Comparison of ENCODE assay signal across 1 cellular context in the genomic region with DNA sequence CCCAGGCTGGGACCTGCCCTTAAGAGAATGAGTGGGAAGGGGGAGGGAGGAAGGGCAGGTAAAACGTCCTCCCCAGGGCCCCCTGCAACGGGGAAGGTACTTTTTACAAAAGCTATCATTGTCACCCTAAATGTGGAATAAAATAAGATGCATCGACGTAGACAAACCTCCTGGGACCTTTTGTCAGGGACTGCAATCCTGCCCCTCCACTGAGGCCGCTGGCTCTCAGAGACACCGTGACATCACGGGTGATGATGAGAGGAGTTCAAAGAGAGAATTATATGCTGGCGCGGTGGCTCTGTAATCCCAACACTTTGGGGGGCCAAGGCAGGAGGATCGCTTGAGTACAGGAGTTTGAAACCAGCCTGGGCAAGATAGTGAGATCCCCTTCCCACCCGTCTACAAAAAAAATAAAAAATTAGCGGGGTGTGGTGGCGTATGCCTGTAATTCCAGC.
A peak's percentile ranks its signal among the peaks of the same experiment; 100 is the strongest.
TF ChIP-seq lines count a peak whose summit lies in the region.

No MANE protein-coding gene starts in this region.

TF ChIP-seq in GM12878, 131 proteins besides CTCF, POLR2A, EP300 and RAD21 (continued from another document):
- TF ChIP-seq, protein P1, sequence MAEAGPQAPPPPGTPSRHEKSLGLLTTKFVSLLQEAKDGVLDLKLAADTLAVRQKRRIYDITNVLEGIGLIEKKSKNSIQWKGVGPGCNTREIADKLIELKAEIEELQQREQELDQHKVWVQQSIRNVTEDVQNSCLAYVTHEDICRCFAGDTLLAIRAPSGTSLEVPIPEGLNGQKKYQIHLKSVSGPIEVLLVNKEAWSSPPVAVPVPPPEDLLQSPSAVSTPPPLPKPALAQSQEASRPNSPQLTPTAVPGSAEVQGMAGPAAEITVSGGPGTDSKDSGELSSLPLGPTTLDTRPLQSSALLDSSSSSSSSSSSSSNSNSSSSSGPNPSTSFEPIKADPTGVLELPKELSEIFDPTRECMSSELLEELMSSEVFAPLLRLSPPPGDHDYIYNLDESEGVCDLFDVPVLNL (IDR thresholded peaks at IDR 0.05; ENCODE audit: low read depth, low read length), result no peak
- TF ChIP-seq HDAC2 (IDR thresholded peaks at IDR 0.05) (no peak), YBX1 (IDR thresholded peaks at IDR 0.05) (no peak), POU2F2 (IDR thresholded peaks at IDR 0.05; ENCODE audit: borderline replicate concordance, low read depth, low read length) (no peak), CBX3 (IDR thresholded peaks at IDR 0.05; ENCODE audit: borderline replicate concordance, low read depth) (no peak), SMC3 (IDR thresholded peaks at IDR 0.05; ENCODE audit: borderline replicate concordance, low read length) (no peak), RCOR1 (conservative IDR thresholded peaks at IDR 0.05; ENCODE audit: low read depth, low read length) (no peak), EED (IDR thresholded peaks at IDR 0.05; ENCODE audit: low read depth) (no peak), BRCA1 (IDR thresholded peaks at IDR 0.05; ENCODE audit: low read depth, low read length) (no peak), NFYA (IDR thresholded peaks at IDR 0.05; ENCODE audit: borderline replicate concordance, low read depth, low read length) (no peak), GATAD2B (conservative IDR thresholded peaks at IDR 0.05; ENCODE audit: low read depth) (no peak), YY1 (IDR thresholded peaks at IDR 0.05; ENCODE audit: low read depth, low read length) (no peak), CREM (IDR thresholded peaks at IDR 0.05; ENCODE audit: low read depth) (peak; percentile 40; the same call in 1 of the 2 replicates), ZNF207 (IDR thresholded peaks at IDR 0.05; ENCODE audit: borderline replicate concordance) (no peak), SMARCA5 (IDR thresholded peaks at IDR 0.05) (no peak), PAX5 (IDR thresholded peaks at IDR 0.05; ENCODE audit: borderline replicate concordance, low read depth, low read length) (no peak), KAT2A (conservative IDR thresholded peaks at IDR 0.05; ENCODE audit: control insufficient read depth, low read depth, low read length) (no peak), MEF2B (IDR thresholded peaks at IDR 0.05; ENCODE audit: partially characterized antibody, poor library complexity, severe bottlenecking) (peak; percentile 72)
- TF ChIP-seq, protein P2, sequence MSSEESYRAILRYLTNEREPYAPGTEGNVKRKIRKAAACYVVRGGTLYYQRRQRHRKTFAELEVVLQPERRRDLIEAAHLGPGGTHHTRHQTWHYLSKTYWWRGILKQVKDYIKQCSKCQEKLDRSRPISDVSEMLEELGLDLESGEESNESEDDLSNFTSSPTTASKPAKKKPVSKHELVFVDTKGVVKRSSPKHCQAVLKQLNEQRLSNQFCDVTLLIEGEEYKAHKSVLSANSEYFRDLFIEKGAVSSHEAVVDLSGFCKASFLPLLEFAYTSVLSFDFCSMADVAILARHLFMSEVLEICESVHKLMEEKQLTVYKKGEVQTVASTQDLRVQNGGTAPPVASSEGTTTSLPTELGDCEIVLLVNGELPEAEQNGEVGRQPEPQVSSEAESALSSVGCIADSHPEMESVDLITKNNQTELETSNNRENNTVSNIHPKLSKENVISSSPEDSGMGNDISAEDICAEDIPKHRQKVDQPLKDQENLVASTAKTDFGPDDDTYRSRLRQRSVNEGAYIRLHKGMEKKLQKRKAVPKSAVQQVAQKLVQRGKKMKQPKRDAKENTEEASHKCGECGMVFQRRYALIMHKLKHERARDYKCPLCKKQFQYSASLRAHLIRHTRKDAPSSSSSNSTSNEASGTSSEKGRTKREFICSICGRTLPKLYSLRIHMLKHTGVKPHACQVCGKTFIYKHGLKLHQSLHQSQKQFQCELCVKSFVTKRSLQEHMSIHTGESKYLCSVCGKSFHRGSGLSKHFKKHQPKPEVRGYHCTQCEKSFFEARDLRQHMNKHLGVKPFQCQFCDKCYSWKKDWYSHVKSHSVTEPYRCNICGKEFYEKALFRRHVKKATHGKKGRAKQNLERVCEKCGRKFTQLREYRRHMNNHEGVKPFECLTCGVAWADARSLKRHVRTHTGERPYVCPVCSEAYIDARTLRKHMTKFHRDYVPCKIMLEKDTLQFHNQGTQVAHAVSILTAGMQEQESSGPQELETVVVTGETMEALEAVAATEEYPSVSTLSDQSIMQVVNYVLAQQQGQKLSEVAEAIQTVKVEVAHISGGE (CRISPR knock-in tag; IDR thresholded peaks at IDR 0.05), result no peak
- TF ChIP-seq, protein P3, sequence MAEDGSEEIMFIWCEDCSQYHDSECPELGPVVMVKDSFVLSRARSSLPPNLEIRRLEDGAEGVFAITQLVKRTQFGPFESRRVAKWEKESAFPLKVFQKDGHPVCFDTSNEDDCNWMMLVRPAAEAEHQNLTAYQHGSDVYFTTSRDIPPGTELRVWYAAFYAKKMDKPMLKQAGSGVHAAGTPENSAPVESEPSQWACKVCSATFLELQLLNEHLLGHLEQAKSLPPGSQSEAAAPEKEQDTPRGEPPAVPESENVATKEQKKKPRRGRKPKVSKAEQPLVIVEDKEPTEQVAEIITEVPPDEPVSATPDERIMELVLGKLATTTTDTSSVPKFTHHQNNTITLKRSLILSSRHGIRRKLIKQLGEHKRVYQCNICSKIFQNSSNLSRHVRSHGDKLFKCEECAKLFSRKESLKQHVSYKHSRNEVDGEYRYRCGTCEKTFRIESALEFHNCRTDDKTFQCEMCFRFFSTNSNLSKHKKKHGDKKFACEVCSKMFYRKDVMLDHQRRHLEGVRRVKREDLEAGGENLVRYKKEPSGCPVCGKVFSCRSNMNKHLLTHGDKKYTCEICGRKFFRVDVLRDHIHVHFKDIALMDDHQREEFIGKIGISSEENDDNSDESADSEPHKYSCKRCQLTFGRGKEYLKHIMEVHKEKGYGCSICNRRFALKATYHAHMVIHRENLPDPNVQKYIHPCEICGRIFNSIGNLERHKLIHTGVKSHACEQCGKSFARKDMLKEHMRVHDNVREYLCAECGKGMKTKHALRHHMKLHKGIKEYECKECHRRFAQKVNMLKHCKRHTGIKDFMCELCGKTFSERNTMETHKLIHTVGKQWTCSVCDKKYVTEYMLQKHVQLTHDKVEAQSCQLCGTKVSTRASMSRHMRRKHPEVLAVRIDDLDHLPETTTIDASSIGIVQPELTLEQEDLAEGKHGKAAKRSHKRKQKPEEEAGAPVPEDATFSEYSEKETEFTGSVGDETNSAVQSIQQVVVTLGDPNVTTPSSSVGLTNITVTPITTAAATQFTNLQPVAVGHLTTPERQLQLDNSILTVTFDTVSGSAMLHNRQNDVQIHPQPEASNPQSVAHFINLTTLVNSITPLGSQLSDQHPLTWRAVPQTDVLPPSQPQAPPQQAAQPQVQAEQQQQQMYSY (CRISPR knock-in tag; IDR thresholded peaks at IDR 0.05), result no peak
- TF ChIP-seq, protein P4, sequence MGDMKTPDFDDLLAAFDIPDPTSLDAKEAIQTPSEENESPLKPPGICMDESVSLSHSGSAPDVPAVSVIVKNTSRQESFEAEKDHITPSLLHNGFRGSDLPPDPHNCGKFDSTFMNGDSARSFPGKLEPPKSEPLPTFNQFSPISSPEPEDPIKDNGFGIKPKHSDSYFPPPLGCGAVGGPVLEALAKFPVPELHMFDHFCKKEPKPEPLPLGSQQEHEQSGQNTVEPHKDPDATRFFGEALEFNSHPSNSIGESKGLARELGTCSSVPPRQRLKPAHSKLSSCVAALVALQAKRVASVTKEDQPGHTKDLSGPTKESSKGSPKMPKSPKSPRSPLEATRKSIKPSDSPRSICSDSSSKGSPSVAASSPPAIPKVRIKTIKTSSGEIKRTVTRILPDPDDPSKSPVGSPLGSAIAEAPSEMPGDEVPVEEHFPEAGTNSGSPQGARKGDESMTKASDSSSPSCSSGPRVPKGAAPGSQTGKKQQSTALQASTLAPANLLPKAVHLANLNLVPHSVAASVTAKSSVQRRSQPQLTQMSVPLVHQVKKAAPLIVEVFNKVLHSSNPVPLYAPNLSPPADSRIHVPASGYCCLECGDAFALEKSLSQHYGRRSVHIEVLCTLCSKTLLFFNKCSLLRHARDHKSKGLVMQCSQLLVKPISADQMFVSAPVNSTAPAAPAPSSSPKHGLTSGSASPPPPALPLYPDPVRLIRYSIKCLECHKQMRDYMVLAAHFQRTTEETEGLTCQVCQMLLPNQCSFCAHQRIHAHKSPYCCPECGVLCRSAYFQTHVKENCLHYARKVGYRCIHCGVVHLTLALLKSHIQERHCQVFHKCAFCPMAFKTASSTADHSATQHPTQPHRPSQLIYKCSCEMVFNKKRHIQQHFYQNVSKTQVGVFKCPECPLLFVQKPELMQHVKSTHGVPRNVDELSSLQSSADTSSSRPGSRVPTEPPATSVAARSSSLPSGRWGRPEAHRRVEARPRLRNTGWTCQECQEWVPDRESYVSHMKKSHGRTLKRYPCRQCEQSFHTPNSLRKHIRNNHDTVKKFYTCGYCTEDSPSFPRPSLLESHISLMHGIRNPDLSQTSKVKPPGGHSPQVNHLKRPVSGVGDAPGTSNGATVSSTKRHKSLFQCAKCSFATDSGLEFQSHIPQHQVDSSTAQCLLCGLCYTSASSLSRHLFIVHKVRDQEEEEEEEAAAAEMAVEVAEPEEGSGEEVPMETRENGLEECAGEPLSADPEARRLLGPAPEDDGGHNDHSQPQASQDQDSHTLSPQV (IDR thresholded peaks at IDR 0.05), result no peak
